Comparison of ENCODE assay signal across 8 cellular contexts in the genomic region with DNA sequence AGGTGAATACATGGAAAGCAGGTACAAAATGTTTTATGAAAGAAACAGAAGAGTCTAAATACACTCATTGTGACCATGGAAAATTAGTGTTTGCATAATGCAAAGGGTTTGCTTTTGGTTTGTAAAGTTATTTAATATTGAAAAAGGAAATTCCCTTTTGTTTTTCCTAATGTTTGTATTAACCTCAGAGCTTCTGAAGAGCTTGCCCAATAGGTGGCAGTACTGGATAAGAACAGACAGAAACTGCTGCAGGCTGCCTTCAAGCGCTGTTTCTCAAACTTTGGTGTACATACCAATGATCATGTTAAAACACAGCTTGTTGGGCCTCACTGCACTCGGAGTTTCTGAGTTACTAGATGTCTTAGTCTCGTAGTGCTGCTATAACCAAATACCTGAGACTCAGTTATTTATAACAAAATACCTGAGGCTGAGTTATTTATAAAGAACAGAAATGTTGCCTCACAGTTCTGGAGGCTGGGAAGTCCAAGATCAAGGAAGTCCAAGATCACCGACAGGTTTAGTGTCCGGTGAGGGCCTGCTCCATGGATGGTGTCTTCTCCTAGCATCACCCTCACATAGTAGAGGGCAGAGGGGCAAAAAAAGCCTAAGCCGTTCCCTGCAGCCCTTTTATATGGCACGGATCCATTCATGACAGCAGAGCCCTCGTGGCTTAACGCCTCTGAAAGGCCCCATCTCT. TPM values are rescaled to one million over a fixed set of nuclear protein-coding genes. Genes with fewer than 3 reads are reported as not detected.
DNase-seq lines count a peak whose midpoint lies in the region; ATAC-seq and TF ChIP-seq lines count a peak whose summit lies in the region.

No MANE protein-coding gene starts in this region.

- H3K23me2 ChIP-seq in H9 (ENCODE audit: insufficient read length, low read depth, low read length, poor library complexity, severe bottlenecking), result no peaks in the 10 kb centered on the region

- H2AFZ ChIP-seq in DND-41 (ENCODE audit: low read depth, low read length), result no peak overlapping the region
- no peak overlapping the region for H2AFZ ChIP-seq in H9 (ENCODE audit: low read length)

- no peaks in the 10 kb centered on the region for H3K36me3 ChIP-seq in DND-41 (ENCODE audit: insufficient read depth, low read length)

- H4K8ac ChIP-seq in H9 (replicated peaks; ENCODE audit: insufficient read length, low read depth, low read length), result no peak overlapping the region

- H3K4me1 Mint-ChIP-seq in H9 (peaks cover 6 to 13% of the 10 kb centered on the region in 2 experiments; a peak in 3 of 4 replicates), type B pancreatic cell (ENCODE audit: unreplicated experiment) (peaks cover 11% of the 10 kb centered on the region)

- H3K36me3 Mint-ChIP-seq in H9 (ENCODE audit: insufficient read depth in 1 of 3, low read depth in 3 of 3) (peaks cover 0 to 9% (median 0%) of the 10 kb centered on the region in 3 experiments; a peak in 4 of 7 replicates), type B pancreatic cell (no peaks in the 10 kb centered on the region)

- H2BK120ac ChIP-seq in H9 (ENCODE audit: low read depth, low read length, poor library complexity, severe bottlenecking), result no peak overlapping the region

- H4K5ac ChIP-seq in H9 (ENCODE audit: insufficient read length, low read depth, low read length), result no peak overlapping the region

- H3K9me3 Mint-ChIP-seq in H9 (0 out of 5 replicates have a peak, but pooled peaks cover 0 to 7% of the 10 kb centered on the region in 2 experiments), type B pancreatic cell (no peaks in the 10 kb centered on the region)

- H3K27ac ChIP-seq in DND-41 (ENCODE audit: low read length), result no peak overlapping the region
- H3K27ac ChIP-seq in H9 (ENCODE audit: insufficient read length, low read depth, low read length), result no peak overlapping the region

- no peak overlapping the region for H3K4ac ChIP-seq in H9 (ENCODE audit: low read depth, low read length)

- H3K27me3 ChIP-seq in DND-41 (ENCODE audit: insufficient read depth, low read length, poor library complexity) (no peaks in the 10 kb centered on the region), H9 (ENCODE audit: insufficient read depth, low read length) (no peaks in the 10 kb centered on the region)

- H4K20me1 ChIP-seq in DND-41 (ENCODE audit: insufficient read depth, low read length), result no peaks in the 10 kb centered on the region
- no peaks in the 10 kb centered on the region for H4K20me1 ChIP-seq in H9 (ENCODE audit: control insufficient read depth, insufficient read depth, insufficient read length)

- H3K79me2 ChIP-seq in DND-41 (ENCODE audit: insufficient read depth, low read length) (no peaks in the 10 kb centered on the region), H9 (ENCODE audit: insufficient read depth, low read length) (no peaks in the 10 kb centered on the region)

- H3K27me3 Mint-ChIP-seq in H9 (ENCODE audit: low read depth) (no peaks in the 10 kb centered on the region), type B pancreatic cell (peaks cover 6% of the 10 kb centered on the region)

- H3K4me2 ChIP-seq in DND-41 (ENCODE audit: insufficient read depth, low read length), result no peak overlapping the region
- no peak overlapping the region for H3K4me2 ChIP-seq in H9 (ENCODE audit: insufficient read depth, insufficient read length, low read length)

- H2BK12ac ChIP-seq in H9 (ENCODE audit: insufficient read length, low read depth, low read length), result no peak overlapping the region

- no peak overlapping the region for H4K91ac ChIP-seq in H9 (ENCODE audit: insufficient read length, low read depth, low read length)

- WGBS in H9 (ENCODE audit: extremely low coverage, insufficient read length, low lambda C conversion rate), result no CpG with 5 or more reads among the region's 9 CpGs

- H3K4me3 ChIP-seq in DND-41 (ENCODE audit: low read depth in 1 of 2, low read length in 2 of 2), result no peak overlapping the region

- H2BK5ac ChIP-seq in H9 (ENCODE audit: insufficient read length, low read length), result no peak overlapping the region

- H3K4me1 ChIP-seq in DND-41 (ENCODE audit: insufficient read depth, low read length) (peaks cover 14% of the 10 kb centered on the region), H9 (ENCODE audit: insufficient read depth, low read length) (no peaks in the 10 kb centered on the region)

- peak; percentile 60 for ATAC-seq in DND-41 (ENCODE audit: insufficient read depth, low read depth)
- no peak for ATAC-seq in GM19328 (IDR thresholded peaks at IDR 0.05; ENCODE audit: unreplicated experiment)
- ATAC-seq in HG03095 (IDR thresholded peaks at IDR 0.05; ENCODE audit: unreplicated experiment), result no peak

- no peak overlapping the region for H3K4me3 Mint-ChIP-seq in H9
- H3K4me3 Mint-ChIP-seq in type B pancreatic cell, result no peak overlapping the region

- no peak overlapping the region for H2BK15ac ChIP-seq in H9 (ENCODE audit: low read depth, low read length)

- no peak overlapping the region for H2BK20ac ChIP-seq in H9 (ENCODE audit: low read depth, low read length, poor library complexity, severe bottlenecking)

- H3K14ac ChIP-seq in H9 (ENCODE audit: insufficient read depth, low read length), result no peak overlapping the region

- DNase-seq in DND-41 (peak; percentile 56), H9 (peak; percentile 43), NCI-H2227 treated with DMSO at 0.1 percent for 48 hours (lab: John Stamatoyannopoulos, UW) (peak; percentile 55), amniotic stem cell (lab: John Stamatoyannopoulos, UW) (peak; percentile 50), iPS-NIHi7 (ENCODE audit: extremely low spot score) (peak; percentile 71), type B pancreatic cell (ENCODE audit: extremely low spot score, unreplicated experiment) (no peak)

- no peak overlapping the region for H3T11ph ChIP-seq in H9 (ENCODE audit: low read length)

- H3K27ac Mint-ChIP-seq in H9 (no peak overlapping the region), type B pancreatic cell (no peak overlapping the region)

- no peak overlapping the region for H3K23ac ChIP-seq in H9 (ENCODE audit: insufficient read length, low read depth, low read length)

- TF ChIP-seq CTCF in DND-41 (IDR thresholded peaks at IDR 0.05; ENCODE audit: borderline replicate concordance, extremely low read depth, low read length, poor library complexity, severe bottlenecking) (peak; percentile 68), H9 (conservative IDR thresholded peaks at IDR 0.05) (peak; percentile 90), type B pancreatic cell (conservative IDR thresholded peaks at IDR 0.05) (peak; percentile 81)

- no peak overlapping the region for H3K56ac ChIP-seq in H9 (ENCODE audit: insufficient read length, low read depth, low read length)

- H3K79me1 ChIP-seq in H9 (ENCODE audit: insufficient read depth, low read depth, low read length, poor library complexity, severe bottlenecking), result no peaks in the 10 kb centered on the region

- no peaks in the 10 kb centered on the region for H3K9me3 ChIP-seq in DND-41 (ENCODE audit: insufficient read depth, low read length, severe bottlenecking)
- H3K9me3 ChIP-seq in H9 (ENCODE audit: control insufficient read depth, low read depth, low read length), result no peaks in the 10 kb centered on the region

- H3K18ac ChIP-seq in H9 (ENCODE audit: insufficient read length, low read depth, low read length), result no peak overlapping the region

- H3K9ac ChIP-seq in DND-41 (ENCODE audit: low read depth, low read length), result no peak overlapping the region
- no peak overlapping the region for H3K9ac ChIP-seq in H9 (ENCODE audit: extremely low read depth, insufficient read length, low read length)

- H2AK5ac ChIP-seq in H9 (ENCODE audit: insufficient read length, low read length), result no peak overlapping the region

RNA-seq across cellular contexts. Expression of gene SUPT20HL2, which starts 54.2 kb away (rescaled TPM):
- not detected in 2 replicates for total RNA-seq in H9 (2021)
- not detected in 2 replicates for total RNA-seq in type B pancreatic cell (ENCODE audit: low replicate concordance)
